Comparison of ENCODE assay signal across 20 cellular contexts in genomic region chr7:140144821-140145220, GRCh38.
"Had no signal": no experiment of that assay in that cellular context is flagged by ENCODE, and none has a peak within 500 bp of the region (broad histone marks: within the 10 kb centered on the region; RNA-seq: fewer than 3 reads in every experiment).

No MANE protein-coding gene starts in this region.

- H3K9me3 Mint-ChIP-seq: dendritic cell treated with granulocyte-macrophage colony-stimulating factor and Interleukin-4, amounts not matched to agents 40 ng/mL and 50 ng/mL, for 4 days had no signal

- H3K4me3 Mint-ChIP-seq: activated naive CD4-positive, alpha-beta T cell treated with anti-CD3 and anti-CD28 coated beads for 36 hours; dendritic cell treated with granulocyte-macrophage colony-stimulating factor and Interleukin-4, amounts not matched to agents 40 ng/mL and 50 ng/mL, for 4 days; immature natural killer cell; naive B cell; T-helper 2 cell treated with Interferon-gamma antibody and Interleukin-4, amounts not matched to agents 5 μg/mL and 100 μg/mL, for 36 hours; WTC11 had no signal

- H3K27me3 Mint-ChIP-seq: dendritic cell treated with granulocyte-macrophage colony-stimulating factor and Interleukin-4, amounts not matched to agents 40 ng/mL and 50 ng/mL, for 4 days; naive B cell had no signal

- H3K9me3 ChIP-seq: esophagus squamous epithelium, psoas muscle had no signal

- H3K27ac Mint-ChIP-seq: activated naive CD4-positive, alpha-beta T cell treated with anti-CD3 and anti-CD28 coated beads for 36 hours; dendritic cell treated with granulocyte-macrophage colony-stimulating factor and Interleukin-4, amounts not matched to agents 40 ng/mL and 50 ng/mL, for 4 days; T-helper 2 cell treated with Interferon-gamma antibody and Interleukin-4, amounts not matched to agents 5 μg/mL and 100 μg/mL, for 36 hours; WTC11 had no signal

- H3K36me3 ChIP-seq: cardiac muscle cell had no signal

- H3K27ac ChIP-seq: cardiac muscle cell, esophagus squamous epithelium, psoas muscle, skin epidermis had no signal

- FAIRE-seq: endothelial cell of umbilical vein, TTC549 had no signal

- H3K4me3 ChIP-seq: cardiac muscle cell, esophagus squamous epithelium, psoas muscle, skin epidermis had no signal

- H3K27me3 ChIP-seq: cardiac muscle cell, esophagus squamous epithelium had no signal

- DNase-seq: activated CD4-positive, alpha-beta T cell treated with anti-CD3 and anti-CD28 coated beads for 48 hours; activated CD8-positive, alpha-beta memory T cell treated with anti-CD3 and anti-CD28 coated beads, Interleukin-2, amount 50 U/mL, for 4 hours; activated naive CD4-positive, alpha-beta T cell treated with anti-CD3 and anti-CD28 coated beads for 36 hours; amniotic stem cell; effector CD8-positive, alpha-beta T cell; esophagus squamous epithelium; immature natural killer cell; kidney glomerular epithelial cell; left ventricle myocardium superior; naive B cell; psoas muscle; stimulated activated CD4-positive, alpha-beta T cell treated with anti-CD3 and anti-CD28 coated beads, Interleukin-15, amount 100 ng/mL, for 24 hours; stimulated activated CD4-positive, alpha-beta T cell treated with anti-CD3 and anti-CD28 coated beads, Interleukin-2, amount 100 ng/mL, for 48 hours had no signal
